In the genomic region with DNA sequence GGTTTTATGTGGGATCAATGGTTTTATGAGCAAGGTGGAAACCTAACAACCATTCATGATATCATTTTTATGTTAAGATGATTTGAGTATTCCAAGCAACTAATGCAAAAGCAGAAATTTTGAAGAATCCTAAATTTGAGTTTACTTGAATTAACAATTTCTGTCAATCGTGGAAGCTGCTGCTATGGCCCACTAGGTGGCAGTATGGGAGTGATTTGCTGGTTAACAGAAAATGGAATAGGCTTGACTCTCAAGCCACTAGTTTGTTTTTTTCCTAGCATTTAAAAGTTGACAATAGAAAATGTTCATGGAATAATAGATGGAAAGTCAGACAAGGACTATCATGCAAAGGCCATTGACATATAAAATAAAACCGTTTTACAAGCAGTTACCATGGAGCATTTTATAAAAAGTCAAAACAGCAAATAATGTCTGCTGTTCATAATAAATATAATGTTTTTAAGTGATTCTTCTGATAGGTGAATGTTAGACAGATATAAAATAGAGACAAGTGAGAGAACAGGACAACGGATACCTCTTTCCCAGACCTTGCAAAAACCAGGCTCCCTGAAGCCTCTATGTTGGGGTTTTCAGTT, we compare ENCODE assay signal across 8 cellular contexts. TPM values are rescaled to one million over a fixed set of nuclear protein-coding genes. Genes with fewer than 3 reads are reported as not detected.
DNase-seq lines count a peak whose midpoint lies in the region; ATAC-seq and TF ChIP-seq lines count a peak whose summit lies in the region.

No MANE protein-coding gene starts in this region.

- H2AK5ac ChIP-seq in IMR-90 (ENCODE audit: low read depth, low read length), result no peak overlapping the region

- intact Hi-C loops in IMR-90 (cut with micrococcal nuclease), result loop anchor here (1.0 to 10.0 kb wide), 7 partner anchors 42 to 842 kb away; no protein-coding TSS in a partner anchor
- intact Hi-C loops in ascending aorta (cut with DNase I), result loop anchor here (2.0 to 10.0 kb wide), 3 partner anchors 376 to 548 kb away; no protein-coding TSS in a partner anchor

- peak overlapping the region; percentile 28; the same call in 1 of the 2 replicates for H2BK120ac ChIP-seq in IMR-90 (ENCODE audit: low read depth, low read length)

- no peaks in the 10 kb centered on the region for H3K9me1 ChIP-seq in IMR-90 (ENCODE audit: insufficient read depth, low read length)

- POLR2A ChIA-PET in IMR-90 (lab: Charles Lee; ENCODE audit: unreplicated experiment), result no interaction called here

- no peak overlapping the region for H2BK15ac ChIP-seq in IMR-90 (ENCODE audit: low read depth, low read length)

- H3K4me1 ChIP-seq in IMR-90 (ENCODE audit: control insufficient read depth, insufficient read depth, low read length) (0 out of 2 replicates have a peak, but pooled peaks cover 1% of the 10 kb centered on the region), ascending aorta (no peaks in the 10 kb centered on the region)

- no peak overlapping the region for H2AK9ac ChIP-seq in IMR-90 (replicated peaks; ENCODE audit: low read depth, low read length, poor library complexity)

- H2BK5ac ChIP-seq in IMR-90 (ENCODE audit: low read depth, low read length, poor library complexity, severe bottlenecking), result no peak overlapping the region

- TF ChIP-seq POLR2A in IMR-90 (IDR thresholded peaks at IDR 0.05; ENCODE audit: low read depth, low read length), result peak; percentile 32; the same call in 1 of the 2 replicates

- H4K8ac ChIP-seq in IMR-90 (ENCODE audit: low read depth in 2 of 2, low read length in 2 of 2), result peak overlapping the region in 1 of 2 experiments; percentile 6; a peak in 1 of 4 replicates

- TF ChIP-seq CTCF in IMR-90 (conservative IDR thresholded peaks at IDR 0.05; ENCODE audit: low read depth, low read length) (peak; percentile 96), ascending aorta (IDR thresholded peaks at IDR 0.05) (peak; percentile 51 to 83 (median 75))

- dilution Hi-C loops in IMR-90 (cut with HindIII; ENCODE audit: low sequenced_read_pairs, unreplicated experiment), result no loop called here

- H3K36me3 ChIP-seq in IMR-90 (ENCODE audit: control insufficient read depth, insufficient read depth, low read length) (no peaks in the 10 kb centered on the region), ascending aorta (no peaks in the 10 kb centered on the region)

- peak; percentile 91 for TF ChIP-seq RAD21 in IMR-90 (IDR thresholded peaks at IDR 0.05; ENCODE audit: low read length)

- H3K9ac ChIP-seq in IMR-90 (ENCODE audit: low read depth, low read length), result no peak overlapping the region

- no peak overlapping the region for H3K4me2 ChIP-seq in IMR-90 (ENCODE audit: low read depth, low read length)

- H3K23ac ChIP-seq in IMR-90 (ENCODE audit: low read depth, low read length), result no peak overlapping the region

- H3K18ac ChIP-seq in IMR-90 (ENCODE audit: low read depth, low read length), result no peak overlapping the region; the same call in 1 of the 2 replicates

- no peaks in the 10 kb centered on the region; a peak in 1 of 4 replicates for H3K79me1 ChIP-seq in IMR-90 (ENCODE audit: low read depth in 1 of 2, low read length in 2 of 2)

- ATAC-seq in IMR-90 (ENCODE audit: low read depth), result peak; percentile 82
- ATAC-seq in HG03097 (IDR thresholded peaks at IDR 0.05; ENCODE audit: low FRiP score, unreplicated experiment), result no peak

- H3K56ac ChIP-seq in IMR-90 (ENCODE audit: extremely low read depth, insufficient read depth, low read length), result no peak overlapping the region

- no peaks in the 10 kb centered on the region for H4K20me1 ChIP-seq in IMR-90 (ENCODE audit: insufficient read depth, low read length)

- no TSS peak for BruUV-seq in IMR-90 (replicated peaks; lab: Mats Ljungman, UMichigan)

- no peak overlapping the region; the same call in 1 of the 2 replicates for H3K14ac ChIP-seq in IMR-90 (replicated peaks; ENCODE audit: low read depth, low read length)

- no peak overlapping the region; the same call in 1 of the 2 replicates for H4K5ac ChIP-seq in IMR-90 (ENCODE audit: low read depth, low read length)

- no peak overlapping the region for H2AFZ ChIP-seq in IMR-90 (replicated peaks; ENCODE audit: low read length, poor library complexity)

- H4K91ac ChIP-seq in IMR-90 (ENCODE audit: insufficient read depth, low read depth, low read length), result no peak overlapping the region

- in situ Hi-C loops in IMR-90 (cut with MboI; ENCODE audit: low sequenced_read_pairs), result loop anchor here (5.0 kb wide), 1 partner anchor 380 kb away; no protein-coding TSS in a partner anchor

- H2BK20ac ChIP-seq in IMR-90 (ENCODE audit: low read depth, low read length), result peak overlapping the region; percentile 28; the same call in 1 of the 2 replicates

- peak overlapping the region; percentile 14; the same call in 1 of the 2 replicates for H3K4ac ChIP-seq in IMR-90 (ENCODE audit: low read depth, low read length)

- H3K4me3 ChIP-seq in IMR-90 (ENCODE audit: insufficient read depth, low read depth, low read length) (no peak overlapping the region), ascending aorta (no peak overlapping the region)

- WGBS in IMR-90 (ENCODE audit: extremely low coverage in 2 of 2, insufficient read length in 1 of 2), 2 experiments, result 0% methylated on average over 1 of the region's 3 CpGs; no CpG with 5 or more reads in 1 of the 2 experiments

- no peak overlapping the region for H3K27ac ChIP-seq in IMR-90 (ENCODE audit: insufficient read depth, low read length)
- no peak overlapping the region for H3K27ac ChIP-seq in ascending aorta

- DNase-seq in NCI-H2107 treated with DMSO at 0.1 percent for 48 hours (lab: John Stamatoyannopoulos, UW; ENCODE audit: unreplicated experiment) (peak; percentile 6), NCI-H2107 (lab: John Stamatoyannopoulos, UW) (no peak), IMR-90 (peak; percentile 82), SKM-1 treated with dmso at 0.1 percent for 144 hours (lab: John Stamatoyannopoulos, UW; ENCODE audit: unreplicated experiment) (peak; percentile 12), ascending aorta (ENCODE audit: low spot score in 2 of 2) (peak in 1 of 2 donors; percentile 63), inferior parietal cortex (ENCODE audit: extremely low spot score) (peak; percentile 88)
- peak; percentile 36 to 56 for DNase-seq in stimulated activated CD4-positive, alpha-beta T cell treated with anti-CD3 and anti-CD28 coated beads, Interleukin-2, amount 100 ng/mL, for 24 hours

- CTCF ChIA-PET in IMR-90 (lab: Yijun Ruan, JAX), result interaction anchor here (0.6 to 1.0 kb wide), 3 partner anchors 9 to 438 kb away, joined by 3 read pairs; no protein-coding TSS in a partner anchor

- H3K9me3 ChIP-seq in IMR-90 (ENCODE audit: control insufficient read depth, insufficient read depth, low read length) (no peaks in the 10 kb centered on the region), ascending aorta (no peaks in the 10 kb centered on the region)

- no peaks in the 10 kb centered on the region; the same call in 1 of the 2 replicates for H3K27me3 ChIP-seq in IMR-90 (ENCODE audit: control insufficient read depth, insufficient read depth, low read length)
- H3K27me3 ChIP-seq in ascending aorta, result no peaks in the 10 kb centered on the region

TF ChIP-seq in IMR-90, 13 proteins besides CTCF, POLR2A, EP300 and RAD21:
- peak; percentile 89 for TF ChIP-seq SMC3 (IDR thresholded peaks at IDR 0.05; ENCODE audit: low read depth, low read length)
- TF ChIP-seq, protein P1, sequence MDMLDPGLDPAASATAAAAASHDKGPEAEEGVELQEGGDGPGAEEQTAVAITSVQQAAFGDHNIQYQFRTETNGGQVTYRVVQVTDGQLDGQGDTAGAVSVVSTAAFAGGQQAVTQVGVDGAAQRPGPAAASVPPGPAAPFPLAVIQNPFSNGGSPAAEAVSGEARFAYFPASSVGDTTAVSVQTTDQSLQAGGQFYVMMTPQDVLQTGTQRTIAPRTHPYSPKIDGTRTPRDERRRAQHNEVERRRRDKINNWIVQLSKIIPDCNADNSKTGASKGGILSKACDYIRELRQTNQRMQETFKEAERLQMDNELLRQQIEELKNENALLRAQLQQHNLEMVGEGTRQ (IDR thresholded peaks at IDR 0.05; ENCODE audit: low read depth, low read length), result no peak
- TF ChIP-seq CHD1 (IDR thresholded peaks at IDR 0.05; ENCODE audit: low read depth, low read length), result no peak
- TF ChIP-seq NFE2L2 (IDR thresholded peaks at IDR 0.05; ENCODE audit: low read depth, low read length), result no peak
- TF ChIP-seq FOS (IDR thresholded peaks at IDR 0.05; ENCODE audit: low read depth, low read length), result no peak
- no peak for TF ChIP-seq MAZ (IDR thresholded peaks at IDR 0.05; ENCODE audit: borderline replicate concordance, low read depth, low read length)
TF ChIP-seq in IMR-90: peak in this region for 1.

RNA-seq across cellular contexts. Expression of a gene that starts 43.0 kb away (rescaled TPM):
- total RNA-seq in IMR-90 (2012; rRNA removed) (37.1 and 47.8 TPM in 2 replicates), ascending aorta (3.6 TPM)
- 19.4 and 22.8 TPM in 2 replicates for polyA plus RNA-seq in IMR-90 (2012; rRNA removed)
- polyA plus RNA-seq in IMR-90 (2012; cell fraction: cytosol; rRNA removed), result 7.1 and 11.5 TPM in 2 replicates
- polyA plus RNA-seq in IMR-90 (2012; cell fraction: nucleus; rRNA removed; ENCODE audit: low replicate concordance), result 2.3 and 6.7 TPM in 2 replicates
